ENCODE assay signal across 1 cellular context in the genomic region with DNA sequence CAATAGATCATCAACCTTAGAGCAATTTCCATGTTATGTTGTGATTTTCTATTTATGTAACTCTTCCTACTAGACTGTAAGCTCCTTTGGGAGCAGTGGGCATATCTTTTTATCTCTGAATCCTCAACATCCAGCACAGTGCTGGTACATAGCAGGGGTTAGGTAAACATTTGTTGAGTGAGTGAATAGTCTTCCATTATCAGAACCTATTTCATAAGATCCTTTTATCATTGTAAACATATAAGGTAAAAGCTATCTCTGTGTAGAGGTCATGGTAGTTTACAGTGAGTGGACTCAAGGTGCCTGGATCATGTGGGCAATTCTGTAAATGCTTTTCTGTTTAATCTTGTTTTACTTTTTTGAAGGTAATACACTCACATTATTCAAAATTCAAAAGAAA.
TF ChIP-seq lines count a peak whose summit lies in the region.

No MANE protein-coding gene starts in this region.

TF ChIP-seq in HepG2, 621 proteins besides CTCF, POLR2A, EP300 and RAD21 (continued from another document and continues in another):
- TF ChIP-seq ZMYM3 (CRISPR knock-in tag; IDR thresholded peaks at IDR 0.05): no peak
- TF ChIP-seq ZSCAN25 (CRISPR knock-in tag; IDR thresholded peaks at IDR 0.05): 0 out of 2 replicates have a peak, but pooled peaks have one; percentile 27
- peak; percentile 72 for TF ChIP-seq SP5 (CRISPR knock-in tag; IDR thresholded peaks at IDR 0.05; ENCODE audit: borderline replicate concordance, low read depth)
- TF ChIP-seq ESRRA (CRISPR knock-in tag; IDR thresholded peaks at IDR 0.05; ENCODE audit: low read depth): no peak
- TF ChIP-seq TARDBP (CRISPR knock-in tag; IDR thresholded peaks at IDR 0.05): peak; percentile 91
- TF ChIP-seq, protein P1, sequence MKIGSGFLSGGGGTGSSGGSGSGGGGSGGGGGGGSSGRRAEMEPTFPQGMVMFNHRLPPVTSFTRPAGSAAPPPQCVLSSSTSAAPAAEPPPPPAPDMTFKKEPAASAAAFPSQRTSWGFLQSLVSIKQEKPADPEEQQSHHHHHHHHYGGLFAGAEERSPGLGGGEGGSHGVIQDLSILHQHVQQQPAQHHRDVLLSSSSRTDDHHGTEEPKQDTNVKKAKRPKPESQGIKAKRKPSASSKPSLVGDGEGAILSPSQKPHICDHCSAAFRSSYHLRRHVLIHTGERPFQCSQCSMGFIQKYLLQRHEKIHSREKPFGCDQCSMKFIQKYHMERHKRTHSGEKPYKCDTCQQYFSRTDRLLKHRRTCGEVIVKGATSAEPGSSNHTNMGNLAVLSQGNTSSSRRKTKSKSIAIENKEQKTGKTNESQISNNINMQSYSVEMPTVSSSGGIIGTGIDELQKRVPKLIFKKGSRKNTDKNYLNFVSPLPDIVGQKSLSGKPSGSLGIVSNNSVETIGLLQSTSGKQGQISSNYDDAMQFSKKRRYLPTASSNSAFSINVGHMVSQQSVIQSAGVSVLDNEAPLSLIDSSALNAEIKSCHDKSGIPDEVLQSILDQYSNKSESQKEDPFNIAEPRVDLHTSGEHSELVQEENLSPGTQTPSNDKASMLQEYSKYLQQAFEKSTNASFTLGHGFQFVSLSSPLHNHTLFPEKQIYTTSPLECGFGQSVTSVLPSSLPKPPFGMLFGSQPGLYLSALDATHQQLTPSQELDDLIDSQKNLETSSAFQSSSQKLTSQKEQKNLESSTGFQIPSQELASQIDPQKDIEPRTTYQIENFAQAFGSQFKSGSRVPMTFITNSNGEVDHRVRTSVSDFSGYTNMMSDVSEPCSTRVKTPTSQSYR (CRISPR knock-in tag; IDR thresholded peaks at IDR 0.05; ENCODE audit: borderline replicate concordance): peak; percentile 24; the same call in 1 of the 2 replicates
- TF ChIP-seq, protein P2, sequence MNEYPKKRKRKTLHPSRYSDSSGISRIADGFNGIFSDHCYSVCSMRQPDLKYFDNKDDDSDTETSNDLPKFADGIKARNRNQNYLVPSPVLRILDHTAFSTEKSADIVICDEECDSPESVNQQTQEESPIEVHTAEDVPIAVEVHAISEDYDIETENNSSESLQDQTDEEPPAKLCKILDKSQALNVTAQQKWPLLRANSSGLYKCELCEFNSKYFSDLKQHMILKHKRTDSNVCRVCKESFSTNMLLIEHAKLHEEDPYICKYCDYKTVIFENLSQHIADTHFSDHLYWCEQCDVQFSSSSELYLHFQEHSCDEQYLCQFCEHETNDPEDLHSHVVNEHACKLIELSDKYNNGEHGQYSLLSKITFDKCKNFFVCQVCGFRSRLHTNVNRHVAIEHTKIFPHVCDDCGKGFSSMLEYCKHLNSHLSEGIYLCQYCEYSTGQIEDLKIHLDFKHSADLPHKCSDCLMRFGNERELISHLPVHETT (CRISPR knock-in tag; conservative IDR thresholded peaks at IDR 0.05): no peak
- peak; percentile 76 for TF ChIP-seq NR2C2 (CRISPR knock-in tag; IDR thresholded peaks at IDR 0.05; ENCODE audit: borderline replicate concordance)
- TF ChIP-seq, protein P3, sequence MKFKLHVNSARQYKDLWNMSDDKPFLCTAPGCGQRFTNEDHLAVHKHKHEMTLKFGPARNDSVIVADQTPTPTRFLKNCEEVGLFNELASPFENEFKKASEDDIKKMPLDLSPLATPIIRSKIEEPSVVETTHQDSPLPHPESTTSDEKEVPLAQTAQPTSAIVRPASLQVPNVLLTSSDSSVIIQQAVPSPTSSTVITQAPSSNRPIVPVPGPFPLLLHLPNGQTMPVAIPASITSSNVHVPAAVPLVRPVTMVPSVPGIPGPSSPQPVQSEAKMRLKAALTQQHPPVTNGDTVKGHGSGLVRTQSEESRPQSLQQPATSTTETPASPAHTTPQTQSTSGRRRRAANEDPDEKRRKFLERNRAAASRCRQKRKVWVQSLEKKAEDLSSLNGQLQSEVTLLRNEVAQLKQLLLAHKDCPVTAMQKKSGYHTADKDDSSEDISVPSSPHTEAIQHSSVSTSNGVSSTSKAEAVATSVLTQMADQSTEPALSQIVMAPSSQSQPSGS (CRISPR knock-in tag; IDR thresholded peaks at IDR 0.05): peak; percentile 81; the same call in 1 of the 2 replicates
- peak; percentile 75 for TF ChIP-seq ELF3 (CRISPR knock-in tag; IDR thresholded peaks at IDR 0.05)
- no peak for TF ChIP-seq ZNF256 (CRISPR knock-in tag; conservative IDR thresholded peaks at IDR 0.05)
- peak; percentile 41; the same call in 1 of the 2 replicates for TF ChIP-seq ZNF556 (CRISPR knock-in tag; IDR thresholded peaks at IDR 0.05; ENCODE audit: borderline replicate concordance)
- 0 out of 2 replicates have a peak, but pooled peaks have one; percentile 49 for TF ChIP-seq SATB2 (CRISPR knock-in tag; IDR thresholded peaks at IDR 0.05)
- TF ChIP-seq ZFP37 (CRISPR knock-in tag; IDR thresholded peaks at IDR 0.05; ENCODE audit: borderline replicate concordance): no peak
- TF ChIP-seq POLR2AphosphoS2 (IDR thresholded peaks at IDR 0.05; ENCODE audit: low read depth, low read length): no peak
- TF ChIP-seq ZNF782 (CRISPR knock-in tag; IDR thresholded peaks at IDR 0.05; ENCODE audit: borderline replicate concordance): no peak
- TF ChIP-seq CC2D1A (CRISPR knock-in tag; IDR thresholded peaks at IDR 0.05): no peak
- TF ChIP-seq GATAD1 (CRISPR knock-in tag; IDR thresholded peaks at IDR 0.05): peak; percentile 62; the same call in 1 of the 2 replicates
- TF ChIP-seq FIP1L1 (IDR thresholded peaks at IDR 0.05; ENCODE audit: borderline replicate concordance, insufficient read depth, low read depth, low read length): no peak
- peak; percentile 96 for TF ChIP-seq GFI1 (CRISPR knock-in tag; IDR thresholded peaks at IDR 0.05; ENCODE audit: borderline replicate concordance)
- no peak for TF ChIP-seq SYNCRIP (IDR thresholded peaks at IDR 0.05; ENCODE audit: insufficient read depth, low read depth, low read length)
- TF ChIP-seq KLF11 (CRISPR knock-in tag; IDR thresholded peaks at IDR 0.05): no peak
- no peak for TF ChIP-seq ZNF10 (CRISPR knock-in tag; IDR thresholded peaks at IDR 0.05; ENCODE audit: borderline replicate concordance, low read depth)
- TF ChIP-seq FOXJ3 (CRISPR knock-in tag; IDR thresholded peaks at IDR 0.05; ENCODE audit: borderline replicate concordance): peak; percentile 97
- peak; percentile 94 for TF ChIP-seq RCOR2 (CRISPR knock-in tag; IDR thresholded peaks at IDR 0.05)
- TF ChIP-seq ZNF724P (CRISPR knock-in tag; IDR thresholded peaks at IDR 0.05; ENCODE audit: borderline replicate concordance): no peak
- TF ChIP-seq SAP130 (CRISPR knock-in tag; IDR thresholded peaks at IDR 0.05; ENCODE audit: low read depth): peak; percentile 91
- 0 out of 2 replicates have a peak, but pooled peaks have one; percentile 22 for TF ChIP-seq KDM1A (CRISPR knock-in tag; IDR thresholded peaks at IDR 0.05)
- no peak for TF ChIP-seq GTF3A (CRISPR knock-in tag; conservative IDR thresholded peaks at IDR 0.05)
- TF ChIP-seq, protein P4, sequence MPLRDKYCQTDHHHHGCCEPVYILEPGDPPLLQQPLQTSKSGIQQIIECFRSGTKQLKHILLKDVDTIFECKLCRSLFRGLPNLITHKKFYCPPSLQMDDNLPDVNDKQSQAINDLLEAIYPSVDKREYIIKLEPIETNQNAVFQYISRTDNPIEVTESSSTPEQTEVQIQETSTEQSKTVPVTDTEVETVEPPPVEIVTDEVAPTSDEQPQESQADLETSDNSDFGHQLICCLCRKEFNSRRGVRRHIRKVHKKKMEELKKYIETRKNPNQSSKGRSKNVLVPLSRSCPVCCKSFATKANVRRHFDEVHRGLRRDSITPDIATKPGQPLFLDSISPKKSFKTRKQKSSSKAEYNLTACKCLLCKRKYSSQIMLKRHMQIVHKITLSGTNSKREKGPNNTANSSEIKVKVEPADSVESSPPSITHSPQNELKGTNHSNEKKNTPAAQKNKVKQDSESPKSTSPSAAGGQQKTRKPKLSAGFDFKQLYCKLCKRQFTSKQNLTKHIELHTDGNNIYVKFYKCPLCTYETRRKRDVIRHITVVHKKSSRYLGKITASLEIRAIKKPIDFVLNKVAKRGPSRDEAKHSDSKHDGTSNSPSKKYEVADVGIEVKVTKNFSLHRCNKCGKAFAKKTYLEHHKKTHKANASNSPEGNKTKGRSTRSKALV (CRISPR knock-in tag; IDR thresholded peaks at IDR 0.05): no peak
- TF ChIP-seq SP140L (CRISPR knock-in tag; IDR thresholded peaks at IDR 0.05; ENCODE audit: borderline replicate concordance): 0 out of 2 replicates have a peak, but pooled peaks have one; percentile 75
- TF ChIP-seq HDAC2 (CRISPR knock-in tag; IDR thresholded peaks at IDR 0.05): peak; percentile 99
- TF ChIP-seq GLI4 (CRISPR knock-in tag; IDR thresholded peaks at IDR 0.05; ENCODE audit: borderline replicate concordance): no peak
- TF ChIP-seq CREM (IDR thresholded peaks at IDR 0.05): peak; percentile 88
- TF ChIP-seq CREM (CRISPR knock-in tag; IDR thresholded peaks at IDR 0.05): no peak
- TF ChIP-seq, protein P5, sequence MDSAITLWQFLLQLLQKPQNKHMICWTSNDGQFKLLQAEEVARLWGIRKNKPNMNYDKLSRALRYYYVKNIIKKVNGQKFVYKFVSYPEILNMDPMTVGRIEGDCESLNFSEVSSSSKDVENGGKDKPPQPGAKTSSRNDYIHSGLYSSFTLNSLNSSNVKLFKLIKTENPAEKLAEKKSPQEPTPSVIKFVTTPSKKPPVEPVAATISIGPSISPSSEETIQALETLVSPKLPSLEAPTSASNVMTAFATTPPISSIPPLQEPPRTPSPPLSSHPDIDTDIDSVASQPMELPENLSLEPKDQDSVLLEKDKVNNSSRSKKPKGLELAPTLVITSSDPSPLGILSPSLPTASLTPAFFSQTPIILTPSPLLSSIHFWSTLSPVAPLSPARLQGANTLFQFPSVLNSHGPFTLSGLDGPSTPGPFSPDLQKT (CRISPR knock-in tag; IDR thresholded peaks at IDR 0.05; ENCODE audit: borderline replicate concordance): no peak
- TF ChIP-seq TCF7 (IDR thresholded peaks at IDR 0.05; ENCODE audit: low read depth): peak; percentile 95
- TF ChIP-seq ISL2 (CRISPR knock-in tag; IDR thresholded peaks at IDR 0.05): peak; percentile 98
- TF ChIP-seq ZNF792 (CRISPR knock-in tag; IDR thresholded peaks at IDR 0.05): peak; percentile 68; the same call in 1 of the 2 replicates
- no peak for TF ChIP-seq ZNF577 (CRISPR knock-in tag; IDR thresholded peaks at IDR 0.05; ENCODE audit: borderline replicate concordance, low read depth)
- no peak for TF ChIP-seq ZSCAN12 (CRISPR knock-in tag; IDR thresholded peaks at IDR 0.05)
- TF ChIP-seq, protein P6, sequence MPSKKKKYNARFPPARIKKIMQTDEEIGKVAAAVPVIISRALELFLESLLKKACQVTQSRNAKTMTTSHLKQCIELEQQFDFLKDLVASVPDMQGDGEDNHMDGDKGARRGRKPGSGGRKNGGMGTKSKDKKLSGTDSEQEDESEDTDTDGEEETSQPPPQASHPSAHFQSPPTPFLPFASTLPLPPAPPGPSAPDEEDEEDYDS (CRISPR knock-in tag; IDR thresholded peaks at IDR 0.05): 0 out of 2 replicates have a peak, but pooled peaks have one; percentile 27
- no peak for TF ChIP-seq MZF1 (CRISPR knock-in tag; IDR thresholded peaks at IDR 0.05; ENCODE audit: borderline replicate concordance)
- TF ChIP-seq, protein P7, sequence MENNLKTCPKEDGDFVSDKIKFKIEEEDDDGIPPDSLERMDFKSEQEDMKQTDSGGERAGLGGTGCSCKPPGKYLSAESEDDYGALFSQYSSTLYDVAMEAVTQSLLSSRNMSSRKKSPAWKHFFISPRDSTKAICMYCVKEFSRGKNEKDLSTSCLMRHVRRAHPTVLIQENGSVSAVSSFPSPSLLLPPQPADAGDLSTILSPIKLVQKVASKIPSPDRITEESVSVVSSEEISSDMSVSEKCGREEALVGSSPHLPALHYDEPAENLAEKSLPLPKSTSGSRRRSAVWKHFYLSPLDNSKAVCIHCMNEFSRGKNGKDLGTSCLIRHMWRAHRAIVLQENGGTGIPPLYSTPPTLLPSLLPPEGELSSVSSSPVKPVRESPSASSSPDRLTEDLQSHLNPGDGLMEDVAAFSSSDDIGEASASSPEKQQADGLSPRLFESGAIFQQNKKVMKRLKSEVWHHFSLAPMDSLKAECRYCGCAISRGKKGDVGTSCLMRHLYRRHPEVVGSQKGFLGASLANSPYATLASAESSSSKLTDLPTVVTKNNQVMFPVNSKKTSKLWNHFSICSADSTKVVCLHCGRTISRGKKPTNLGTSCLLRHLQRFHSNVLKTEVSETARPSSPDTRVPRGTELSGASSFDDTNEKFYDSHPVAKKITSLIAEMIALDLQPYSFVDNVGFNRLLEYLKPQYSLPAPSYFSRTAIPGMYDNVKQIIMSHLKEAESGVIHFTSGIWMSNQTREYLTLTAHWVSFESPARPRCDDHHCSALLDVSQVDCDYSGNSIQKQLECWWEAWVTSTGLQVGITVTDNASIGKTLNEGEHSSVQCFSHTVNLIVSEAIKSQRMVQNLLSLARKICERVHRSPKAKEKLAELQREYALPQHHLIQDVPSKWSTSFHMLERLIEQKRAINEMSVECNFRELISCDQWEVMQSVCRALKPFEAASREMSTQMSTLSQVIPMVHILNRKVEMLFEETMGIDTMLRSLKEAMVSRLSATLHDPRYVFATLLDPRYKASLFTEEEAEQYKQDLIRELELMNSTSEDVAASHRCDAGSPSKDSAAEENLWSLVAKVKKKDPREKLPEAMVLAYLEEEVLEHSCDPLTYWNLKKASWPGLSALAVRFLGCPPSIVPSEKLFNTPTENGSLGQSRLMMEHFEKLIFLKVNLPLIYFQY (CRISPR knock-in tag; IDR thresholded peaks at IDR 0.05; ENCODE audit: borderline replicate concordance): peak; percentile 61; the same call in 1 of the 2 replicates
- 0 out of 2 replicates have a peak, but pooled peaks have one; percentile 10 for TF ChIP-seq STAG1 (CRISPR knock-in tag; IDR thresholded peaks at IDR 0.05)
- no peak for TF ChIP-seq ZNF746 (CRISPR knock-in tag; IDR thresholded peaks at IDR 0.05)
- TF ChIP-seq, protein P8, sequence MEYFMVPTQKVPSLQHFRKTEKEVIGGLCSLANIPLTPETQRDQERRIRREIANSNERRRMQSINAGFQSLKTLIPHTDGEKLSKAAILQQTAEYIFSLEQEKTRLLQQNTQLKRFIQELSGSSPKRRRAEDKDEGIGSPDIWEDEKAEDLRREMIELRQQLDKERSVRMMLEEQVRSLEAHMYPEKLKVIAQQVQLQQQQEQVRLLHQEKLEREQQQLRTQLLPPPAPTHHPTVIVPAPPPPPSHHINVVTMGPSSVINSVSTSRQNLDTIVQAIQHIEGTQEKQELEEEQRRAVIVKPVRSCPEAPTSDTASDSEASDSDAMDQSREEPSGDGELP (IDR thresholded peaks at IDR 0.05; ENCODE audit: borderline replicate concordance, low read depth): peak; percentile 39; the same call in 1 of the 2 replicates
- peak; percentile 82 for TF ChIP-seq FOXA1 (IDR thresholded peaks at IDR 0.05)
- peak; percentile 96 for TF ChIP-seq FOXA1 (CRISPR knock-in tag; IDR thresholded peaks at IDR 0.05)
- peak; percentile 70; the same call in 1 of the 2 replicates for TF ChIP-seq FOSL2 (CRISPR knock-in tag; IDR thresholded peaks at IDR 0.05)
- TF ChIP-seq CENPT (CRISPR knock-in tag; IDR thresholded peaks at IDR 0.05; ENCODE audit: low read depth): no peak
- TF ChIP-seq ZNF224 (CRISPR knock-in tag; IDR thresholded peaks at IDR 0.05): no peak
- peak; percentile 99 for TF ChIP-seq FOXA3 (CRISPR knock-in tag; IDR thresholded peaks at IDR 0.05)
